ENCODE assay signal across 20 cellular contexts in the genomic region with DNA sequence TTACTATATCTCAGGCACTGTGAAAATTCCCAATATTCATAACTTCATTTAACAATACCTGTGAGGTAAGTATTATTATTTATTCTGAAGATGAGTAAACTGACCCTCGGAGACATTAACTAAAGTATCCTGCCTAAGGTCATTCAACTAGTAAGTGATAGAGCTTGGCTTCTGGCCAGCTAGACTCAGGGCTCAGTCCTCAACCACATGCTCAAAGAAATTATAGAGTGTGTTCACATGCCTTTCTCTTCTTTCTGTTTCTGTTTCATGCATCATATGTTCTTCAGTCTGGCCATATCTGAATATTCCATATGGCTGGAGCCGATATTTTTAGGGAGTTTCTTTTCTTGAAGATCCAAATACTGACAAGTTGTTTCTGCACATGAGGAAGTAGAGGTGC. TPM values are rescaled to one million over a fixed set of nuclear protein-coding genes. Genes with fewer than 3 reads are reported as not detected.
DNase-seq lines count a peak whose midpoint lies in the region; ATAC-seq, FAIRE-seq and TF ChIP-seq lines count a peak whose summit lies in the region.
"Had no signal": no experiment of that assay in that cellular context is flagged by ENCODE, and none has a peak within 500 bp of the region (broad histone marks: within the 10 kb centered on the region; RNA-seq: fewer than 3 reads in every experiment).

No MANE protein-coding gene starts in this region.

- H3K4me3 ChIP-seq in SJCRH30 (no peak overlapping the region), ovary (no peak overlapping the region), pancreas (no peak overlapping the region)
- H3K4me3 ChIP-seq: esophagus squamous epithelium, lung, PC-9, SJSA1, thoracic aorta had no signal

- H3K27me3 ChIP-seq in SJCRH30 (no peaks in the 10 kb centered on the region), ovary (no peaks in the 10 kb centered on the region), pancreas (no peaks in the 10 kb centered on the region)
- H3K27me3 ChIP-seq: esophagus squamous epithelium had no signal

- no peak for TF ChIP-seq EP300 in ovary (IDR thresholded peaks at IDR 0.05)

- H3K9me3 ChIP-seq in SJCRH30 (replicated peaks) (no peaks in the 10 kb centered on the region), ovary (no peaks in the 10 kb centered on the region), pancreas (no peaks in the 10 kb centered on the region)
- H3K9me3 ChIP-seq: esophagus squamous epithelium, SJSA1, thoracic aorta had no signal

- intact Hi-C loops in ovary (cut with DNase I) (no loop called here), pancreas (cut with DNase I) (no loop called here)

- DNase-seq in DMS53 (lab: John Stamatoyannopoulos, UW) = peak; percentile 43
- DNase-seq in NCI-H1092 treated with DMSO at 0.1 percent for 48 hours (lab: John Stamatoyannopoulos, UW) = peak; percentile 77
- DNase-seq in SJCRH30 = peak; percentile 12 to 53
- DNase-seq in NCI-H128 (lab: John Stamatoyannopoulos, UW; ENCODE audit: unreplicated experiment) = no peak
- no peak for DNase-seq in ovary
- no peak for DNase-seq in pancreas
- DNase-seq: activated CD4-positive, CD25-positive, alpha-beta regulatory T cell treated with anti-CD3 and anti-CD28 coated beads, Interleukin-2, amount 50 U/mL, for 72 hours; activated effector memory CD4-positive, alpha-beta T cell treated with Interleukin-2 at 50 U/mL for 16 hours; effector CD8-positive, alpha-beta T cell; esophagus squamous epithelium; HCEC 1CT; immature natural killer cell; PC-9 had no signal

- 22 to 28% (median 24%) methylated on average over 2 of the region's 2 CpGs for WGBS in ovary, 3 donors
- WGBS in pancreas, 2 donors = 48 to 55% methylated on average over 2 of the region's 2 CpGs

- H3K4me1 ChIP-seq in SJCRH30 (peaks cover 3% of the 10 kb centered on the region), ovary (ENCODE audit: insufficient read depth) (no peaks in the 10 kb centered on the region), pancreas (no peaks in the 10 kb centered on the region)
- H3K4me1 ChIP-seq: esophagus squamous epithelium, SJSA1 had no signal

- H3K27ac ChIP-seq in SJCRH30 (no peak overlapping the region), ovary (no peak overlapping the region), pancreas (no peak overlapping the region)
- H3K27ac ChIP-seq: esophagus squamous epithelium, PC-9, SJSA1, thoracic aorta had no signal

- no peak for FAIRE-seq in pancreas (lab: Jason Lieb, UNC)
- FAIRE-seq: GM12891 had no signal

- H3K36me3 ChIP-seq in SJCRH30 (no peaks in the 10 kb centered on the region), ovary (no peaks in the 10 kb centered on the region), pancreas (no peaks in the 10 kb centered on the region)
- H3K36me3 ChIP-seq: esophagus squamous epithelium, SJSA1, thoracic aorta had no signal

- TF ChIP-seq CTCF in ovary (IDR thresholded peaks at IDR 0.05) (no peak), pancreas (IDR thresholded peaks at IDR 0.05) (no peak)

- ATAC-seq in GM18867 (IDR thresholded peaks at IDR 0.05; ENCODE audit: unreplicated experiment) (peak; percentile 67), GM19467 (IDR thresholded peaks at IDR 0.05; ENCODE audit: unreplicated experiment) (no peak), pancreas (no peak)

- TF ChIP-seq POLR2A in ovary (IDR thresholded peaks at IDR 0.05) = no peak

RNA-seq across cellular contexts. Expression of gene MMRN1, which starts 44.8 kb away (rescaled TPM):
- not detected in 2 replicates for total RNA-seq in SJCRH30 (2014; rRNA removed; shearing (Covaris generic))
- total RNA-seq in ovary (10 to 100 TPM in 4 of 7 donors, 1 to 10 TPM in 3; 2.9 to 40.4 (median 17.8) TPM), pancreas (1 to 10 TPM in 4 of 6 donors, under 1 TPM in 2; 0.56 to 5.4 (median 2.9) TPM)
- polyA plus RNA-seq in ovary (10 to 100 TPM; 30.8 to 38.3 TPM), pancreas (1 to 10 TPM; 2.7 to 7.1 TPM)
- total RNA-seq: LHCN-M2, PC-9, SJSA1 had no signal

Comparison
In these comparisons a context has a peak if more than half of its experiments do, and no peak if none do; other contexts are left out.
1. DNase-seq: peak in DMS53 (single experiment), NCI-H1092 treated with DMSO at 0.1 percent for 48 hours (single experiment) and SJCRH30 (2 of 2); none in NCI-H128 (single experiment), ovary (0 of 5) and pancreas (0 of 6).